In genomic region chr16:2087426-2088191, GRCh38 we compare ENCODE assay signal across 18 cellular contexts. TPM values are rescaled to one million over a fixed set of nuclear protein-coding genes. Genes with fewer than 3 reads are reported as not detected.
DNase-seq lines count a peak whose midpoint lies in the region; ATAC-seq and TF ChIP-seq lines count a peak whose summit lies in the region.
"Had no signal": no experiment of that assay in that cellular context is flagged by ENCODE, and none has a peak within 500 bp of the region (broad histone marks: within the 10 kb centered on the region; RNA-seq: fewer than 3 reads in every experiment).

No MANE protein-coding gene starts in this region.

- H3K4me3 ChIP-seq in right lobe of liver (no peak overlapping the region), transverse colon (no peak overlapping the region)
- H3K4me3 ChIP-seq: GM12878 had no signal

- H3K27ac ChIP-seq in C4-2B (peak overlapping the region; percentile 88), right lobe of liver (peak overlapping the region in 1 of 3 donors; percentile 74), transverse colon (peak overlapping the region in 1 of 4 donors; percentile 44)

- peaks cover 0 to 62% (median 25%) of the 10 kb centered on the region in 4 donors for H3K4me1 ChIP-seq in right lobe of liver
- peaks cover 7 to 40% (median 25%) of the 10 kb centered on the region in 4 donors for H3K4me1 ChIP-seq in transverse colon

- intact Hi-C loops in activated B cell treated with CpG ODN at 0.5 μM for 24 hours (cut with micrococcal nuclease) = no loop called here
- intact Hi-C loops in right lobe of liver (cut with DNase I) = no loop called here
- intact Hi-C loops in transverse colon (cut with DNase I; ENCODE audit: low total_unique reads) = no loop called here

- TF ChIP-seq POLR2A in right lobe of liver (IDR thresholded peaks at IDR 0.05) (no peak), transverse colon (IDR thresholded peaks at IDR 0.05) (no peak)

- H3K9me3 Mint-ChIP-seq in activated B cell treated with CpG ODN at 0.5 μM for 24 hours = no peaks in the 10 kb centered on the region
- H3K9me3 Mint-ChIP-seq: CD4-positive, CD25-positive, alpha-beta regulatory T cell; H9 had no signal

- H3K27me3 ChIP-seq in right lobe of liver (no peaks in the 10 kb centered on the region), transverse colon (no peaks in the 10 kb centered on the region)

- H3K27me3 Mint-ChIP-seq in activated B cell treated with CpG ODN at 0.5 μM for 24 hours = no peaks in the 10 kb centered on the region
- H3K27me3 Mint-ChIP-seq: CD4-positive, CD25-positive, alpha-beta regulatory T cell had no signal

- H3K4me1 Mint-ChIP-seq in activated B cell treated with CpG ODN at 0.5 μM for 24 hours = peaks cover 6% of the 10 kb centered on the region
- H3K4me1 Mint-ChIP-seq: CD4-positive, CD25-positive, alpha-beta regulatory T cell; H9 had no signal

- no peaks in the 10 kb centered on the region for H3K9me3 ChIP-seq in right lobe of liver
- no peaks in the 10 kb centered on the region for H3K9me3 ChIP-seq in transverse colon
- H3K9me3 ChIP-seq: Caco-2 had no signal

- POLR2A ChIA-PET in activated B cell treated with CpG ODN at 0.5 μM for 24 hours (lab: Charles Lee) = interaction anchor here (0.6 kb wide), 1 partner anchor 127 kb away, joined by 5 read pairs; no protein-coding TSS in a partner anchor

- in situ Hi-C loops in transverse colon (cut with MboI; ENCODE audit: low pct_ligation_motif_present in 1 of 4, low pct_unique_long_range_greater_than_20kb in 1 of 4, low sequenced_read_pairs in 3 of 4) = no loop called here

- peaks cover 47% of the 10 kb centered on the region for H3K36me3 Mint-ChIP-seq in activated B cell treated with CpG ODN at 0.5 μM for 24 hours (ENCODE audit: low read depth)
- H3K36me3 Mint-ChIP-seq: CD4-positive, CD25-positive, alpha-beta regulatory T cell had no signal

- TF ChIP-seq CTCF in C4-2B (conservative IDR thresholded peaks at IDR 0.05) (no peak), activated B cell treated with CpG ODN at 0.5 μM for 24 hours (IDR thresholded peaks at IDR 0.05) (no peak), right lobe of liver (IDR thresholded peaks at IDR 0.05) (no peak), transverse colon (IDR thresholded peaks at IDR 0.05) (no peak)

- peak overlapping the region; percentile 53 for H3K27ac Mint-ChIP-seq in activated B cell treated with CpG ODN at 0.5 μM for 24 hours
- H3K27ac Mint-ChIP-seq: H9 had no signal

- CTCF ChIA-PET in activated B cell treated with CpG ODN at 0.5 μM for 24 hours (lab: Charles Lee) = no interaction called here

- H3K4me3 Mint-ChIP-seq in activated B cell treated with CpG ODN at 0.5 μM for 24 hours = no peak overlapping the region
- H3K4me3 Mint-ChIP-seq: H9 had no signal

- peaks cover 0 to 38% (median 6%) of the 10 kb centered on the region in 4 donors for H3K36me3 ChIP-seq in right lobe of liver
- peaks cover 0 to 9% (median 0%) of the 10 kb centered on the region in 4 donors for H3K36me3 ChIP-seq in transverse colon

- WGBS in right lobe of liver (ENCODE audit: insufficient coverage, low coverage, low lambda C conversion rate, missing lambda C conversion rate) = no CpG with 5 or more reads among the region's 27 CpGs
- 88% methylated on average over 22 of the region's 27 CpGs; no CpG with 5 or more reads in 1 of the 2 donors for WGBS in transverse colon (ENCODE audit: low coverage in 1 of 2), 2 donors

- ATAC-seq in activated B cell treated with CpG ODN at 0.5 μM for 24 hours (ENCODE audit: low read depth) = no peak
- peak; percentile 2 to 43 (median 26) for ATAC-seq in right lobe of liver
- ATAC-seq: PC-3 had no signal

- no peak for TF ChIP-seq EP300 in transverse colon (IDR thresholded peaks at IDR 0.05; ENCODE audit: low read depth)

- DNase-seq in activated B cell treated with CpG ODN at 0.5 μM for 24 hours = no peak
- DNase-seq in right lobe of liver = peak in 2 of 3 donors; percentile 85 to 90
- peak; percentile 26 for DNase-seq in transverse colon
- no peak for DNase-seq in D341Med (ENCODE audit: low spot score)
- DNase-seq in NCI-H187 (lab: John Stamatoyannopoulos, UW) = no peak
- DNase-seq in COLO668 (lab: John Stamatoyannopoulos, UW; ENCODE audit: unreplicated experiment) = no peak
- DNase-seq: Caco-2; CD4-positive, CD25-positive, alpha-beta regulatory T cell; GF-D8; H9; NCI-H1105; NCI-H2107; NCI-H2227 treated with DMSO at 0.1 percent for 48 hours; NCI-H510A treated with DMSO at 0.1 percent for 48 hours; NCI-H82; PC-3 had no signal

RNA-seq across cellular contexts. Expression of gene TSC2, which starts 39.8 kb away (rescaled TPM):
- total RNA-seq in activated B cell treated with CpG ODN at 0.5 μM for 24 hours (130 and 139 TPM in 2 replicates), right lobe of liver (100 to 1,000 TPM in 1 of 6 experiments, 10 to 100 TPM in 5; 25.7 to 124 (median 59.4) TPM), transverse colon (100 to 1,000 TPM in 2 of 4 donors, 10 to 100 TPM in 2; 88.3 to 206 (median 127) TPM)

RNA-seq across cellular contexts. Expression of gene NTHL1, which starts 40.0 kb away (rescaled TPM):
- total RNA-seq in activated B cell treated with CpG ODN at 0.5 μM for 24 hours (10.5 and 11.5 TPM in 2 replicates), right lobe of liver (100 to 1,000 TPM in 1 of 6 experiments, 10 to 100 TPM in 5; 12.0 to 127 (median 42.6) TPM), transverse colon (10 to 100 TPM; 12.7 to 32.9 (median 23.2) TPM)

RNA-seq across cellular contexts. Expression of gene PKD1, which starts 48.1 kb away (rescaled TPM):
- total RNA-seq in activated B cell treated with CpG ODN at 0.5 μM for 24 hours (58.6 and 84.2 TPM in 2 replicates), right lobe of liver (10 to 100 TPM; 28.5 to 58.2 (median 42.8) TPM), transverse colon (1,000 to 10,000 TPM in 1 of 4 donors, 100 to 1,000 TPM in 3; 131 to 1,015 (median 289) TPM)

Comparison
In these comparisons a context has a peak if more than half of its experiments do, and no peak if none do; other contexts are left out.
1. DNase-seq: peak in right lobe of liver (2 of 3) and transverse colon (single experiment); none in activated B cell treated with CpG ODN at 0.5 μM for 24 hours (single experiment), D341Med (single experiment), NCI-H187 (0 of 2) and COLO668 (single experiment).